ENCODE assay signal across 16 cellular contexts in genomic region chr3:50164481-50164880, GRCh38. TPM values are rescaled to one million over a fixed set of nuclear protein-coding genes. Genes with fewer than 3 reads are reported as not detected.
DNase-seq lines count a peak whose midpoint lies in the region; ATAC-seq, FAIRE-seq and TF ChIP-seq lines count a peak whose summit lies in the region.
"Had no signal": no experiment of that assay in that cellular context is flagged by ENCODE, and none has a peak within 500 bp of the region (broad histone marks: within the 10 kb centered on the region; RNA-seq: fewer than 3 reads in every experiment).

No MANE protein-coding gene starts in this region.

- H3K4me2 ChIP-seq in GM23248 (ENCODE audit: unreplicated experiment) = peak overlapping the region; percentile 41

- H3K36me3 ChIP-seq in GM23248 (ENCODE audit: low read depth) (no peaks in the 10 kb centered on the region), kidney (ENCODE audit: control insufficient read depth in 1 of 2, insufficient read depth in 2 of 2, low read length in 2 of 2) (peaks cover 0 to 2% of the 10 kb centered on the region in 2 donors)

- DNase-seq in GM23248 (peak; percentile 13), kidney (no peak), islet precursor cell (no peak), GM12891 (ENCODE audit: insufficient read length, low spot score) (no peak), NCI-H1105 (lab: John Stamatoyannopoulos, UW) (no peak)
- DNase-seq: activated CD8-positive, alpha-beta memory T cell treated with anti-CD3 and anti-CD28 coated beads for 24 hours; activated naive CD4-positive, alpha-beta T cell treated with anti-CD3 and anti-CD28 coated beads, Interleukin-2, amount 50 U/mL, for 16 hours; cerebellar nuclear complex; NCI-H1105 treated with DMSO at 0.1 percent for 48 hours; NCI-H510A treated with DMSO at 0.1 percent for 48 hours had no signal

- H3F3A ChIP-seq in GM23248 (ENCODE audit: insufficient read depth) = peaks cover 6% of the 10 kb centered on the region; the same call in 1 of the 2 replicates

- TF ChIP-seq CTCF in kidney (IDR thresholded peaks at IDR 0.05; ENCODE audit: borderline replicate concordance, extremely low read depth, insufficient read depth) = no peak

- in situ Hi-C loops in GM23248 (cut with MboI) = no loop called here

- H3K9me3 ChIP-seq in GM23248 (ENCODE audit: low read depth) (no peaks in the 10 kb centered on the region), kidney (ENCODE audit: control insufficient read depth in 1 of 2, low read length in 2 of 2) (no peaks in the 10 kb centered on the region)

- H2AFZ ChIP-seq in GM23248 = no peak overlapping the region

- H3K27me3 ChIP-seq in GM23248 (replicated peaks; ENCODE audit: insufficient read depth) = no peaks in the 10 kb centered on the region
- H3K27me3 ChIP-seq: foreskin keratinocyte had no signal

- no peak for TF ChIP-seq POLR2A in GM12891 (IDR thresholded peaks at IDR 0.05; ENCODE audit: low read depth, low read length)

- WGBS in GM23248 (ENCODE audit: low coverage in 1 of 2, low lambda C conversion rate in 2 of 2, missing lambda C conversion rate in 2 of 2), 2 experiments = 7 to 15% methylated on average over 1 of the region's 1 CpG

- H3K4me3 ChIP-seq in GM23248 = no peak overlapping the region
- peak overlapping the region in 1 of 2 donors; percentile 10 for H3K4me3 ChIP-seq in kidney (ENCODE audit: low read length in 2 of 2)
- no peak overlapping the region for H3K4me3 ChIP-seq in skin epidermis

- intact Hi-C loops in kidney (cut with DNase I) = no loop called here

- no peaks in the 10 kb centered on the region for H3K9me2 ChIP-seq in GM23248 (ENCODE audit: insufficient read depth)

- H3K27ac ChIP-seq in GM23248 (no peak overlapping the region), angular gyrus (ENCODE audit: low read depth, low read length) (peak overlapping the region; percentile 79), kidney (ENCODE audit: low read depth in 2 of 2, low read length in 2 of 2) (peak overlapping the region; percentile 35 to 90), skin epidermis (peak overlapping the region in 18 of 21 experiments; percentile 3 to 85 (median 73))
- H3K27ac ChIP-seq: foreskin keratinocyte had no signal

- no peak overlapping the region for H3K9ac ChIP-seq in GM23248
- peak overlapping the region in 1 of 2 donors; percentile 37 for H3K9ac ChIP-seq in kidney (ENCODE audit: low read length in 2 of 2)

- no peak for ATAC-seq in GM18867 (IDR thresholded peaks at IDR 0.05; ENCODE audit: unreplicated experiment)

- H3K4me1 ChIP-seq in GM23248 (ENCODE audit: insufficient read depth) (peaks cover 30% of the 10 kb centered on the region), kidney (ENCODE audit: control insufficient read depth in 1 of 2, insufficient read depth in 1 of 2, low read depth in 1 of 2, low read length in 2 of 2) (peaks cover 59 to 83% of the 10 kb centered on the region in 2 donors)

- no peak for FAIRE-seq in kidney (lab: Jason Lieb, UNC)
- no peak for FAIRE-seq in GM12891 (lab: Jason Lieb, UNC)
- FAIRE-seq: TTC549 had no signal

- no peaks in the 10 kb centered on the region for H3K79me2 ChIP-seq in GM23248 (ENCODE audit: insufficient read depth)

- H4K20me1 ChIP-seq in GM23248 (ENCODE audit: insufficient read depth) = no peaks in the 10 kb centered on the region

TF ChIP-seq in GM12891, 5 proteins besides CTCF, POLR2A, EP300 and RAD21:
- TF ChIP-seq TAF1 (IDR thresholded peaks at IDR 0.05; ENCODE audit: low read depth, low read length) = no peak
- no peak for TF ChIP-seq POLR2AphosphoS5 (IDR thresholded peaks at IDR 0.05; ENCODE audit: low read depth, low read length)
- TF ChIP-seq PAX5 (IDR thresholded peaks at IDR 0.05; ENCODE audit: insufficient read depth, low read length, severe bottlenecking) = no peak
- TF ChIP-seq SPI1 (IDR thresholded peaks at IDR 0.05; ENCODE audit: low read depth, low read length) = no peak
- no peak for TF ChIP-seq POU2F2 (IDR thresholded peaks at IDR 0.05; ENCODE audit: low read depth, low read length)

RNA-seq across cellular contexts. Expression of gene SEMA3F, which starts 9.4 kb away (rescaled TPM):
- 3.2 and 3.5 TPM in 2 replicates for total RNA-seq in GM23248 (2014; rRNA removed; shearing (Covaris generic))
- polyA plus RNA-seq in GM23248 (2016; fragmentation: Nextera tagmentation; extraction: Ambion mirVana) (0.25 and 0.54 TPM in 2 replicates), kidney (ENCODE audit: insufficient read depth, low read depth, low replicate concordance) (36.7 TPM)
- 39.9 TPM for total RNA-seq in kidney
- polyA plus RNA-seq in GM12891 (2012; ENCODE audit: low read depth, missing spikeins) = 0.19 TPM

RNA-seq across cellular contexts. Expression of gene GNAT1, which starts 26.9 kb away (rescaled TPM):
- not detected in 2 replicates for total RNA-seq in GM23248 (2014; rRNA removed; shearing (Covaris generic))
- polyA plus RNA-seq in GM23248 (2016; fragmentation: Nextera tagmentation; extraction: Ambion mirVana) (not detected in 2 replicates), kidney (ENCODE audit: insufficient read depth, low read depth, low replicate concordance) (not detected)
- total RNA-seq in kidney = not detected
- not detected for polyA plus RNA-seq in GM12891 (2012; ENCODE audit: low read depth, missing spikeins)
- total RNA-seq: foreskin keratinocyte had no signal
- polyA plus RNA-seq: BJ, foreskin keratinocyte had no signal

RNA-seq across cellular contexts. Expression of gene SLC38A3, which starts 40.6 kb away (rescaled TPM):
- under 0.01 TPM in 1 of 2 replicates, not detected in the other for total RNA-seq in GM23248 (2014; rRNA removed; shearing (Covaris generic))
- 0.36 and 0.93 TPM in 2 replicates for polyA plus RNA-seq in GM23248 (2016; fragmentation: Nextera tagmentation; extraction: Ambion mirVana)
- 1.6 TPM for total RNA-seq in kidney
- polyA plus RNA-seq in kidney (ENCODE audit: insufficient read depth, low read depth, low replicate concordance) = 4.2 TPM
- polyA plus RNA-seq in GM12891 (2012; ENCODE audit: low read depth, missing spikeins) = not detected
- total RNA-seq: foreskin keratinocyte had no signal
